ENCODE assay signal across 11 cellular contexts in genomic region chr1:25017436-25018109, GRCh38.
DNase-seq lines count a peak whose midpoint lies in the region; ATAC-seq and TF ChIP-seq lines count a peak whose summit lies in the region.
"Had no signal": no experiment of that assay in that cellular context is flagged by ENCODE, and none has a peak within 500 bp of the region (broad histone marks: within the 10 kb centered on the region; RNA-seq: fewer than 3 reads in every experiment).

No MANE protein-coding gene starts in this region.

- H3K4me1 ChIP-seq in A673 (ENCODE audit: insufficient read depth, low read length, poor library complexity, severe bottlenecking) (peaks cover 20% of the 10 kb centered on the region), vagina (peaks cover 8% of the 10 kb centered on the region)

- peaks cover 40% of the 10 kb centered on the region for H3K4me1 Mint-ChIP-seq in chondrocyte (ENCODE audit: low read depth)
- peaks cover 20% of the 10 kb centered on the region for H3K4me1 Mint-ChIP-seq in neural crest cell

- CTCF ChIA-PET in A673 (lab: Charles Lee) = no interaction called here

- intact Hi-C loops in A673 (cut with micrococcal nuclease; ENCODE audit: unreplicated experiment) = no loop called here
- intact Hi-C loops in vagina (cut with DNase I) = no loop called here

- no peaks in the 10 kb centered on the region for H3K9me3 Mint-ChIP-seq in chondrocyte (ENCODE audit: low read depth)
- H3K9me3 Mint-ChIP-seq in neural crest cell = no peaks in the 10 kb centered on the region

- H3K36me3 Mint-ChIP-seq in chondrocyte (ENCODE audit: low read depth) (no peaks in the 10 kb centered on the region), neural crest cell (ENCODE audit: low read depth) (no peaks in the 10 kb centered on the region)

- BruUV-seq in A673 (replicated peaks; lab: Mats Ljungman, UMichigan) = no TSS peak

- H3K27me3 ChIP-seq in A673 (replicated peaks; ENCODE audit: insufficient read depth, low read depth, low read length, poor library complexity) = no peaks in the 10 kb centered on the region
- H3K27me3 ChIP-seq in vagina = no peaks in the 10 kb centered on the region

- H3K27ac Mint-ChIP-seq in chondrocyte (ENCODE audit: unreplicated experiment) (peak overlapping the region; percentile 70), neural crest cell (ENCODE audit: unreplicated experiment) (peak overlapping the region; percentile 8)

- DNase-seq in ELR (ENCODE audit: low read depth) = peak; percentile 65
- peak; percentile 39 for DNase-seq in NCI-H460 (ENCODE audit: extremely low read depth, low read depth)
- no peak for DNase-seq in chondrocyte (ENCODE audit: low spot score)
- no peak for DNase-seq in neural crest cell (ENCODE audit: low read depth, low spot score)
- no peak for DNase-seq in mucosa of gallbladder (ENCODE audit: low spot score)
- DNase-seq in A673 (ENCODE audit: low spot score) = no peak
- DNase-seq in vagina (ENCODE audit: extremely low spot score in 2 of 2) = no peak
- DNase-seq: activated CD8-positive, alpha-beta memory T cell treated with anti-CD3 and anti-CD28 coated beads, Interleukin-2, amount 50 U/mL, for 4 hours; GF-D8; SHP77 had no signal

- POLR2A ChIA-PET in A673 (lab: Charles Lee; ENCODE audit: low non-redundant PET) = no interaction called here

- H3K36me3 ChIP-seq in A673 (ENCODE audit: insufficient read depth, low read length, poor library complexity, severe bottlenecking) = no peaks in the 10 kb centered on the region
- no peaks in the 10 kb centered on the region for H3K36me3 ChIP-seq in vagina

- no peak for TF ChIP-seq POLR2A in vagina (IDR thresholded peaks at IDR 0.05)

- H3K9me3 ChIP-seq in A673 (ENCODE audit: low read depth, low read length, poor library complexity, severe bottlenecking) = no peaks in the 10 kb centered on the region
- H3K9me3 ChIP-seq in vagina = no peaks in the 10 kb centered on the region

- TF ChIP-seq CTCF in chondrocyte (IDR thresholded peaks at IDR 0.05) (peak; percentile 30), neural crest cell (conservative IDR thresholded peaks at IDR 0.05) (no peak), A673 (conservative IDR thresholded peaks at IDR 0.05; ENCODE audit: low read depth, low read length) (no peak), vagina (IDR thresholded peaks at IDR 0.05) (no peak)

- no peak for ATAC-seq in GM19467 (IDR thresholded peaks at IDR 0.05; ENCODE audit: unreplicated experiment)

- H3K4me3 Mint-ChIP-seq in chondrocyte (ENCODE audit: unreplicated experiment) (no peak overlapping the region), neural crest cell (no peak overlapping the region)

- H3K27me3 Mint-ChIP-seq in chondrocyte (ENCODE audit: low read depth) (no peaks in the 10 kb centered on the region), neural crest cell (ENCODE audit: low read depth) (no peaks in the 10 kb centered on the region)

- H3K4me3 ChIP-seq in A673 (ENCODE audit: low read depth, low read length, poor library complexity, severe bottlenecking) = no peak overlapping the region
- no peak overlapping the region for H3K4me3 ChIP-seq in vagina

- no peak overlapping the region for H3K27ac ChIP-seq in A673 (ENCODE audit: low read depth, low read length, poor library complexity, severe bottlenecking)
- H3K27ac ChIP-seq in vagina = no peak overlapping the region

Comparison
In these comparisons a context has a peak if more than half of its experiments do, and no peak if none do; other contexts are left out.
1. DNase-seq: peak in ELR (single experiment) and NCI-H460 (single experiment); none in chondrocyte (single experiment), neural crest cell (single experiment), mucosa of gallbladder (single experiment), A673 (single experiment) and vagina (0 of 2).